ENCODE assay signal across 33 cellular contexts in the genomic region with DNA sequence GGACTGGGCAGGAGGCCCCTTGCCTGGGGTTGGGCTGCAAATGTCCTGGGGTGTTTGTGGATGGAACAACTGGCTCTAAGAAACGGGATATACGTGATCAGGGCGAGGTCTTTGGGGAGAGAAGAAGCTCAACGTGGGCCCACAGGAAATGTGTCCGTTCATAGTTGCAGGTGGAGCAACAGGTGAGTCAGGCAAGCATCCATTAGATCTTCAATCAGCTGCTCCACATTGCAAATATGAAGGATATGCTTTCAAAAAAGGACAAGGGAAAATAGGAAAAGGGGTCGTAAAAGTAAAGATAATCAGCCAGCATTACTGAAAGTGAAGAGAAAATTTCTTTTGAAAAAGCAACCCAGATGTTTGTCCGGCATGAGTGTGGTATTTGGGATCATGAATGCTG.
"Had no signal": no experiment of that assay in that cellular context is flagged by ENCODE, and none has a peak within 500 bp of the region (broad histone marks: within the 10 kb centered on the region; RNA-seq: fewer than 3 reads in every experiment).

No MANE protein-coding gene starts in this region.

- H3K4me1 ChIP-seq: adrenal gland, body of pancreas, breast epithelium had no signal

- ATAC-seq: activated CD8-positive, alpha-beta T cell treated with anti-CD3 and anti-CD28 coated beads for 36 hours; activated naive CD4-positive, alpha-beta T cell treated with anti-CD3 and anti-CD28 coated beads, Interleukin-2, amount 50 U/mL, for 72 hours; activated T-cell treated with anti-CD3 and anti-CD28 coated beads, Interleukin-2, amount 50 U/mL, for 4 hours; activated T-cell treated with anti-CD3 and anti-CD28 coated beads, Interleukin-2, amount 50 U/mL, for 72 hours; body of pancreas had no signal

- DNase-seq: activated B cell treated with CpG ODN at 0.5 μM for 24 hours; activated CD4-positive, alpha-beta memory T cell treated with anti-CD3 and anti-CD28 coated beads for 36 hours; activated CD4-positive, alpha-beta T cell treated with anti-CD3 and anti-CD28 coated beads for 4 hours; activated CD4-positive, alpha-beta T cell treated with anti-CD3 and anti-CD28 coated beads, Interleukin-2, amount 10 ng/mL, durations not matched to agents 24 days and 14 days; activated CD4-positive, alpha-beta T cell treated with anti-CD3 and anti-CD28 coated beads, Interleukin-2, amount 50 U/mL, for 1 hour; activated CD4-positive, alpha-beta T cell treated with anti-CD3 and anti-CD28 coated beads, Interleukin-2, amount 50 U/mL, for 4 hours; activated CD4-positive, CD25-positive, alpha-beta regulatory T cell treated with anti-CD3 and anti-CD28 coated beads, Interleukin-2, amount 50 U/mL, for 72 hours; activated CD8-positive, alpha-beta memory T cell treated with anti-CD3 and anti-CD28 coated beads, Interleukin-2, amount 50 U/mL, for 4 hours; activated CD8-positive, alpha-beta T cell treated with anti-CD3 and anti-CD28 coated beads for 36 hours; activated effector memory CD4-positive, alpha-beta T cell treated with Interleukin-2 at 50 U/mL for 16 hours; activated gamma-delta T cell; activated naive CD4-positive, alpha-beta T cell treated with anti-CD3 and anti-CD28 coated beads, Interleukin-2, amount 10 ng/mL, durations not matched to agents 7 days and 5 days; activated naive CD4-positive, alpha-beta T cell treated with Interleukin-2 at 50 U/mL for 16 hours; activated naive CD8-positive, alpha-beta T cell treated with anti-CD3 and anti-CD28 coated beads for 36 hours; activated T-cell treated with anti-CD3 and anti-CD28 coated beads for 4 hours; activated T-cell treated with anti-CD3 and anti-CD28 coated beads, Interleukin-2, amount 50 U/mL, for 1 hour; activated T-cell treated with anti-CD3 and anti-CD28 coated beads, Interleukin-2, amount 50 U/mL, for 4 hours; activated T-cell treated with anti-CD3 and anti-CD28 coated beads, Interleukin-2, amount 50 U/mL, for 72 hours; adrenal gland; amniotic stem cell; aorta; body of pancreas; brain microvascular endothelial cell; central memory CD4-positive, alpha-beta T cell; T-helper 2 cell; T-helper 9 cell had no signal

- H3K4me3 ChIP-seq: adrenal gland, body of pancreas, breast epithelium had no signal

- H3K27me3 Mint-ChIP-seq: activated B cell treated with CpG ODN at 0.5 μM for 24 hours; activated CD4-positive, alpha-beta memory T cell treated with anti-CD3 and anti-CD28 coated beads for 36 hours; activated CD4-positive, alpha-beta T cell treated with anti-CD3 and anti-CD28 coated beads, Interleukin-2, amount 10 ng/mL, durations not matched to agents 24 days and 14 days; activated CD8-positive, alpha-beta T cell treated with anti-CD3 and anti-CD28 coated beads for 36 hours; activated naive CD8-positive, alpha-beta T cell treated with anti-CD3 and anti-CD28 coated beads for 36 hours had no signal

- H3K36me3 ChIP-seq: adrenal gland, brain microvascular endothelial cell, breast epithelium had no signal

- H3K27me3 ChIP-seq: adrenal gland, body of pancreas, brain microvascular endothelial cell had no signal

- H3K4me1 Mint-ChIP-seq: activated B cell treated with CpG ODN at 0.5 μM for 24 hours had no signal

- H3K27ac ChIP-seq: adrenal gland, body of pancreas, brain microvascular endothelial cell, breast epithelium, VCaP had no signal

- H3K4me3 Mint-ChIP-seq: activated B cell treated with CpG ODN at 0.5 μM for 24 hours; activated CD4-positive, alpha-beta memory T cell treated with anti-CD3 and anti-CD28 coated beads for 36 hours; activated CD4-positive, alpha-beta T cell treated with anti-CD3 and anti-CD28 coated beads, Interleukin-2, amount 10 ng/mL, durations not matched to agents 24 days and 14 days; activated CD8-positive, alpha-beta T cell treated with anti-CD3 and anti-CD28 coated beads for 36 hours; activated naive CD4-positive, alpha-beta T cell treated with anti-CD3 and anti-CD28 coated beads, Interleukin-2, amount 10 ng/mL, durations not matched to agents 7 days and 5 days; activated naive CD8-positive, alpha-beta T cell treated with anti-CD3 and anti-CD28 coated beads for 36 hours; activated T-cell treated with anti-CD3 and anti-CD28 coated beads, Interleukin-2, amount 50 U/mL, for 4 hours; activated T-cell treated with anti-CD3 and anti-CD28 coated beads, Interleukin-2, amount 50 U/mL, for 72 hours; activated T-helper 1 cell treated with anti-CD3 and anti-CD28 coated beads, Interleukin-12 subunit alpha, Interleukin-12 subunit beta, Interleukin-2, Interleukin-4 antibody, amounts not matched to agents 30 ng/mL and 10 ng/mL and 1 ng/mL, durations not matched to agents 14 hours and 24 hours and 36 hours; T-helper 1 cell treated with Interleukin-12 subunit alpha and Interleukin-12 subunit beta and Interleukin-4 antibody, amounts not matched to agents 30 μg/mL and 1 μg/mL, for 36 hours; T-helper 2 cell treated with Interferon-gamma antibody and Interleukin-4, amounts not matched to agents 5 μg/mL and 100 μg/mL, for 36 hours had no signal

- H3K9me3 ChIP-seq: adrenal gland, body of pancreas, breast epithelium had no signal

- H3K9me3 Mint-ChIP-seq: activated B cell treated with CpG ODN at 0.5 μM for 24 hours; activated CD4-positive, alpha-beta memory T cell treated with anti-CD3 and anti-CD28 coated beads for 36 hours; activated CD4-positive, alpha-beta T cell treated with anti-CD3 and anti-CD28 coated beads, Interleukin-2, amount 10 ng/mL, durations not matched to agents 24 days and 14 days; activated CD8-positive, alpha-beta T cell treated with anti-CD3 and anti-CD28 coated beads for 36 hours; activated naive CD4-positive, alpha-beta T cell treated with anti-CD3 and anti-CD28 coated beads, Interleukin-2, amount 50 U/mL, for 72 hours; activated naive CD8-positive, alpha-beta T cell treated with anti-CD3 and anti-CD28 coated beads for 36 hours; activated T-cell treated with anti-CD3 and anti-CD28 coated beads, Interleukin-2, amount 50 U/mL, for 4 hours; activated T-helper 1 cell treated with anti-CD3 and anti-CD28 coated beads, Interleukin-12 subunit alpha, Interleukin-12 subunit beta, Interleukin-2, Interleukin-4 antibody, amounts not matched to agents 30 ng/mL and 10 ng/mL and 1 ng/mL, durations not matched to agents 14 hours and 24 hours and 36 hours; activated T-helper 2 cell treated with anti-CD3 and anti-CD28 coated beads, Interferon-gamma antibody, Interleukin-2, Interleukin-4, amounts not matched to agents 10 μg/mL and 5 μg/mL and 100 μg/mL, durations not matched to agents 14 hours and 24 hours and 36 hours; T-helper 1 cell treated with Interleukin-12 subunit alpha and Interleukin-12 subunit beta and Interleukin-4 antibody, amounts not matched to agents 30 μg/mL and 1 μg/mL, for 36 hours; T-helper 2 cell treated with Interferon-gamma antibody and Interleukin-4, amounts not matched to agents 5 μg/mL and 100 μg/mL, for 36 hours had no signal

- H3K36me3 Mint-ChIP-seq: activated CD4-positive, alpha-beta memory T cell treated with anti-CD3 and anti-CD28 coated beads for 36 hours; activated naive CD4-positive, alpha-beta T cell treated with anti-CD3 and anti-CD28 coated beads, Interleukin-2, amount 10 ng/mL, durations not matched to agents 7 days and 5 days; activated naive CD4-positive, alpha-beta T cell treated with anti-CD3 and anti-CD28 coated beads, Interleukin-2, amount 50 U/mL, for 72 hours; activated naive CD8-positive, alpha-beta T cell treated with anti-CD3 and anti-CD28 coated beads for 36 hours had no signal

- H3K27ac Mint-ChIP-seq: activated B cell treated with CpG ODN at 0.5 μM for 24 hours; activated CD4-positive, alpha-beta memory T cell treated with anti-CD3 and anti-CD28 coated beads for 36 hours; activated CD4-positive, alpha-beta T cell treated with anti-CD3 and anti-CD28 coated beads, Interleukin-2, amount 10 ng/mL, durations not matched to agents 24 days and 14 days; activated CD8-positive, alpha-beta T cell treated with anti-CD3 and anti-CD28 coated beads for 36 hours; activated naive CD4-positive, alpha-beta T cell treated with anti-CD3 and anti-CD28 coated beads, Interleukin-2, amount 10 ng/mL, durations not matched to agents 7 days and 5 days; activated naive CD4-positive, alpha-beta T cell treated with anti-CD3 and anti-CD28 coated beads, Interleukin-2, amount 50 U/mL, for 72 hours; activated naive CD8-positive, alpha-beta T cell treated with anti-CD3 and anti-CD28 coated beads for 36 hours; activated T-cell treated with anti-CD3 and anti-CD28 coated beads, Interleukin-2, amount 50 U/mL, for 72 hours; activated T-helper 1 cell treated with anti-CD3 and anti-CD28 coated beads, Interleukin-12 subunit alpha, Interleukin-12 subunit beta, Interleukin-2, Interleukin-4 antibody, amounts not matched to agents 30 ng/mL and 10 ng/mL and 1 ng/mL, durations not matched to agents 14 hours and 24 hours and 36 hours; activated T-helper 2 cell treated with anti-CD3 and anti-CD28 coated beads, Interferon-gamma antibody, Interleukin-2, Interleukin-4, amounts not matched to agents 10 μg/mL and 5 μg/mL and 100 μg/mL, durations not matched to agents 14 hours and 24 hours and 36 hours; T-helper 1 cell treated with Interleukin-12 subunit alpha and Interleukin-12 subunit beta and Interleukin-4 antibody, amounts not matched to agents 30 μg/mL and 1 μg/mL, for 36 hours; T-helper 2 cell treated with Interferon-gamma antibody and Interleukin-4, amounts not matched to agents 5 μg/mL and 100 μg/mL, for 36 hours had no signal
